Comparison of ENCODE assay signal across 26 cellular contexts in genomic region chr20:8032499-8032898, GRCh38.
"Had no signal": no experiment of that assay in that cellular context is flagged by ENCODE, and none has a peak within 500 bp of the region (broad histone marks: within the 10 kb centered on the region; RNA-seq: fewer than 3 reads in every experiment).

No MANE protein-coding gene starts in this region.

- H3K4me3 ChIP-seq: stomach, suprapubic skin, testis, thoracic aorta, thyroid gland, tibial artery, tibial nerve, transverse colon, upper lobe of left lung, upper lobe of right lung, uterus, vagina had no signal

- H3K9me3 ChIP-seq: stomach, suprapubic skin, testis, thoracic aorta, thyroid gland, tibial artery, tibial nerve, transverse colon, upper lobe of left lung, upper lobe of right lung, uterus, vagina had no signal

- ATAC-seq: stimulated activated effector memory CD8-positive, alpha-beta T cell treated with anti-CD3 and anti-CD28 coated beads, Interleukin-12 subunit alpha, Interleukin-12 subunit beta, amount 100 ng/mL, for 72 hours; stimulated activated memory B cell treated with anti-CD40 and anti-IgM and Interleukin-4, amounts not matched to agents 10 μg/mL and 1 μg/mL and 100 μg/mL, for 72 hours; stimulated activated naive B cell treated with anti-CD40 and anti-IgM and Interleukin-4, amounts not matched to agents 10 μg/mL and 1 μg/mL and 100 μg/mL, for 72 hours; stimulated activated naive CD8-positive, alpha-beta T cell treated with anti-CD3 and anti-CD28 coated beads, Interleukin-15, amount 100 ng/mL, for 72 hours; stimulated activated naive CD8-positive, alpha-beta T cell treated with anti-CD3 and anti-CD28 coated beads, Interleukin-15, Interleukin-2, amounts not matched to agents 100 U/mL and 50 U/mL, for 24 hours; upper lobe of right lung had no signal

- H3K4me1 ChIP-seq: stomach, suprapubic skin, testis, thyroid gland, tibial artery, tibial nerve, transverse colon, upper lobe of left lung, upper lobe of right lung, uterus, vagina had no signal

- DNase-seq: stimulated activated CD4-positive, alpha-beta T cell treated with anti-CD3 and anti-CD28 coated beads, Interleukin-2, amount 100 ng/mL, for 48 hours; stimulated activated CD4-positive, alpha-beta T cell treated with anti-CD3 and anti-CD28 coated beads, Interleukin-4, amount 100 ng/mL, for 1 hour; stimulated activated CD4-positive, alpha-beta T cell treated with anti-CD3 and anti-CD28 coated beads, Interleukin-4, amount 100 ng/mL, for 24 hours; stimulated activated CD4-positive, alpha-beta T cell treated with anti-CD3 and anti-CD28 coated beads, Interleukin-4, amount 100 ng/mL, for 4 hours; stimulated activated CD8-positive, alpha-beta memory T cell treated with anti-CD3 and anti-CD28 coated beads, Interleukin-4, amount 100 ng/mL, for 48 hours; stimulated activated naive B cell treated with anti-CD40 and anti-IgM and Interleukin-4, amounts not matched to agents 10 μg/mL and 1 μg/mL and 100 μg/mL, for 72 hours; stimulated activated naive CD4-positive, alpha-beta T cell; stimulated activated naive CD4-positive, alpha-beta T cell treated with Interleukin-2 at 50 U/mL for 16 hours; stimulated activated naive CD8-positive, alpha-beta T cell treated with anti-CD3 and anti-CD28 coated beads, Interleukin-15, amount 100 ng/mL, for 72 hours; stimulated activated naive CD8-positive, alpha-beta T cell treated with anti-CD3 and anti-CD28 coated beads, Interleukin-15, Interleukin-2, amounts not matched to agents 100 U/mL and 50 U/mL, for 24 hours; stomach; substantia nigra; testis; thyroid gland; tibial artery; transverse colon; trophoblast cell; upper lobe of left lung; upper lobe of right lung; uterus had no signal

- H3K27me3 ChIP-seq: stomach, suprapubic skin, testis, thyroid gland, tibial artery, tibial nerve, transverse colon, upper lobe of left lung, upper lobe of right lung, uterus, vagina had no signal

- H3K27ac ChIP-seq: stomach, suprapubic skin, testis, thoracic aorta, thyroid gland, tibial artery, tibial nerve, transverse colon, upper lobe of left lung, upper lobe of right lung, uterus, vagina had no signal

- H3K36me3 ChIP-seq: stomach, suprapubic skin, thoracic aorta, thyroid gland, tibial artery, tibial nerve, transverse colon, upper lobe of left lung, upper lobe of right lung, uterus, vagina had no signal
